28 cellular contexts compared by ENCODE assay signal in genomic region chr3:189625071-189625470, GRCh38. TPM values are rescaled to one million over a fixed set of nuclear protein-coding genes. Genes with fewer than 3 reads are reported as not detected.
DNase-seq lines count a peak whose midpoint lies in the region; ATAC-seq, FAIRE-seq and TF ChIP-seq lines count a peak whose summit lies in the region.
"Had no signal": no experiment of that assay in that cellular context is flagged by ENCODE, and none has a peak within 500 bp of the region (broad histone marks: within the 10 kb centered on the region; RNA-seq: fewer than 3 reads in every experiment).

No MANE protein-coding gene starts in this region.

- no peaks in the 10 kb centered on the region for H3K27me3 Mint-ChIP-seq in glutamatergic neuron (ENCODE audit: unreplicated experiment)
- H3K27me3 Mint-ChIP-seq: CD4-positive, alpha-beta memory T cell; T-cell had no signal

- H3K4me1 Mint-ChIP-seq in glutamatergic neuron (ENCODE audit: low read depth, unreplicated experiment): peaks cover 3% of the 10 kb centered on the region

- TF ChIP-seq POLR2A in gastrocnemius medialis (IDR thresholded peaks at IDR 0.05): no peak

- FAIRE-seq in GM18507 (lab: Jason Lieb, UNC): peak; percentile 56
- FAIRE-seq: A204.1, G401.6, HepG2 had no signal

- intact Hi-C loops in gastrocnemius medialis (cut with DNase I; ENCODE audit: low total_unique reads): loop anchor here (10.0 kb wide), 1 partner anchor 270 kb away; no protein-coding TSS in a partner anchor

- peak overlapping the region in 3 of 4 donors; percentile 55 to 89 (median 72) for H3K27ac ChIP-seq in gastrocnemius medialis
- H3K27ac ChIP-seq: BLaER1 treated with 17β-estradiol and CSF1 and Interleukin-3, amounts not matched to agents 10 nM and 100 nM had no signal

- ATAC-seq in HG02623 (IDR thresholded peaks at IDR 0.05; ENCODE audit: unreplicated experiment): peak; percentile 40
- peak; percentile 62 for ATAC-seq in HG03432 (IDR thresholded peaks at IDR 0.05; ENCODE audit: unreplicated experiment)
- ATAC-seq in gastrocnemius medialis: no peak
- ATAC-seq: HCT116, HepG2, T-cell had no signal

- no peaks in the 10 kb centered on the region for H3K27me3 ChIP-seq in gastrocnemius medialis
- H3K27me3 ChIP-seq: BLaER1 treated with 17β-estradiol and CSF1 and Interleukin-3, amounts not matched to agents 10 nM and 100 nM had no signal

- in situ Hi-C loops in gastrocnemius medialis (cut with MboI; ENCODE audit: low sequenced_read_pairs in 4 of 4): loop anchor here in 2 of 4 donors (10.0 to 25.0 kb wide), 2 partner anchors 187 to 220 kb away; no protein-coding TSS in a partner anchor

- H3K27ac Mint-ChIP-seq in glutamatergic neuron (ENCODE audit: unreplicated experiment): no peak overlapping the region
- H3K27ac Mint-ChIP-seq: CD4-positive, alpha-beta memory T cell; T-cell had no signal

- DNase-seq in GM18507 (ENCODE audit: extremely low spot score, insufficient read length, low read depth): no peak
- DNase-seq in gastrocnemius medialis: no peak
- DNase-seq in glutamatergic neuron: no peak
- no peak for DNase-seq in activated CD4-positive, alpha-beta T cell treated with anti-CD3 and anti-CD28 coated beads, Interleukin-2, amount 50 U/mL, for 48 hours
- DNase-seq in activated T-cell treated with anti-CD3 and anti-CD28 coated beads, Interleukin-2, amount 50 U/mL, for 1 hour: no peak
- DNase-seq: CD4-positive, alpha-beta memory T cell; COR-L47; DMS53; Kasumi-1; MV-4-11; NCI-H1105; NCI-H146; NCI-H1930; NCI-H2107; NCI-H524 treated with DMSO at 0.1 percent for 48 hours; NK-92 treated with Interleukin-12 subunit alpha and Interleukin-12 subunit beta, amount 100 ng/mL, for 24 hours; Right ventricle myocardium superior; RPMI8226; T-cell had no signal

- TF ChIP-seq CTCF in gastrocnemius medialis (IDR thresholded peaks at IDR 0.05 in 4 of 5, conservative IDR thresholded peaks at IDR 0.05 in 1 of 5): no peak
- TF ChIP-seq CTCF in glutamatergic neuron (IDR thresholded peaks at IDR 0.05; ENCODE audit: partially characterized antibody, unreplicated experiment): no peak

- H3K9me3 ChIP-seq in gastrocnemius medialis: no peaks in the 10 kb centered on the region
- H3K9me3 ChIP-seq: BLaER1 treated with 17β-estradiol and CSF1 and Interleukin-3, amounts not matched to agents 10 nM and 100 nM had no signal

- H3K4me3 Mint-ChIP-seq in glutamatergic neuron (ENCODE audit: unreplicated experiment): no peak overlapping the region
- H3K4me3 Mint-ChIP-seq: CD4-positive, alpha-beta memory T cell; T-cell had no signal

- H3K36me3 ChIP-seq in gastrocnemius medialis: no peaks in the 10 kb centered on the region
- H3K36me3 ChIP-seq: BLaER1 treated with 17β-estradiol and CSF1 and Interleukin-3, amounts not matched to agents 10 nM and 100 nM had no signal

- H3K4me1 ChIP-seq in gastrocnemius medialis: peaks cover 50 to 51% of the 10 kb centered on the region in 2 donors

- H3K36me3 Mint-ChIP-seq in glutamatergic neuron (ENCODE audit: unreplicated experiment): no peaks in the 10 kb centered on the region
- H3K36me3 Mint-ChIP-seq: CD4-positive, alpha-beta memory T cell; T-cell had no signal

- no peak overlapping the region for H3K4me3 ChIP-seq in gastrocnemius medialis
- H3K4me3 ChIP-seq: BLaER1 treated with 17β-estradiol and CSF1 and Interleukin-3, amounts not matched to agents 10 nM and 100 nM had no signal

- H3K9me3 Mint-ChIP-seq in glutamatergic neuron (ENCODE audit: unreplicated experiment): no peaks in the 10 kb centered on the region
- H3K9me3 Mint-ChIP-seq: T-cell had no signal

RNA-seq across cellular contexts. Expression of gene TP63, which starts 6.1 kb away (rescaled TPM):
- total RNA-seq in gastrocnemius medialis (10 to 100 TPM in 3 of 4 donors, 1 to 10 TPM in 1; 5.2 to 38.8 (median 25.8) TPM), glutamatergic neuron (ENCODE audit: unreplicated experiment) (not detected)
- total RNA-seq: HepG2, M059J, SK-MEL-5 had no signal

Comparison
In these comparisons a context has a peak if more than half of its experiments do, and no peak if none do; other contexts are left out.
1. ATAC-seq: peak in HG02623 (single experiment) and HG03432 (single experiment); none in gastrocnemius medialis (0 of 2).